In the genomic region with DNA sequence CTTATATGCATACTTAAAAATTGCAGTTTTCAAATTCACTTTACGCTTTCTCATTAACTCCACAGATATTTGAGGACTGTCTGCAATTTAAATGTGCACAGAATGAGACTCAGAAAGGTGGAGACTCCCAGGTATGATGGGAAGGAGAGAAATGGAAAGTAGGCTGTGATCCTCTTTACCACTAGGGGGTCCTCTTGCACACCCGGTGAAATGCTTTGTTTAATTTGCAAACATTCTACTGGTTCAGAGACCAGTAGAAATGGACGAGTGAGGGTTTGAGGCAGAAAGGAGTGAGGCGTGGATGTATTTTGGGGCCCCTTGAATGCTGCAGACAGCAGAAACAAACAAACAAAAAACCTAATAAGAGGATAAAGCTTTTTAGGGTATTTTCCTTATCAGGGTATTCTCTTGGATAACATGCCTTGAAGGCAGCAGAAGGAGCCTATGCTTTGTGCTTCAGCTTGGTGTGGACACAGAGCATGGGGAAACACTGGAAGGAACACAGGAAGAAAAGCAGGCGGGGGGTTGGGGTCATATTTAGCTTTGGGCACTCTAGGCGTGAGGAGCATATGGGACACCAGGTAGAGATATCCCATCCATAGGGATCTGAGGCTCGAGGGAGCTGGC, we compare ENCODE assay signal across 9 cellular contexts.
DNase-seq lines count a peak whose midpoint lies in the region; ATAC-seq and TF ChIP-seq lines count a peak whose summit lies in the region.
"Had no signal": no experiment of that assay in that cellular context is flagged by ENCODE, and none has a peak within 500 bp of the region (broad histone marks: within the 10 kb centered on the region; RNA-seq: fewer than 3 reads in every experiment).

No MANE protein-coding gene starts in this region.

- intact Hi-C loops in activated T-helper 2 cell treated with anti-CD3 and anti-CD28 coated beads, Interferon-gamma antibody, Interleukin-2, Interleukin-4, amounts not matched to agents 10 μg/mL and 5 μg/mL and 100 μg/mL, durations not matched to agents 14 hours and 24 hours and 36 hours (cut with micrococcal nuclease): loop anchor here (1.0 kb wide), 1 partner anchor 145 kb away; no protein-coding TSS in a partner anchor

- H3K27ac Mint-ChIP-seq in activated T-helper 2 cell treated with anti-CD3 and anti-CD28 coated beads, Interferon-gamma antibody, Interleukin-2, Interleukin-4, amounts not matched to agents 10 μg/mL and 5 μg/mL and 100 μg/mL, durations not matched to agents 14 hours and 24 hours and 36 hours: peak overlapping the region; percentile 6
- H3K27ac Mint-ChIP-seq: stimulated activated naive CD8-positive, alpha-beta T cell treated with anti-CD3 and anti-CD28 coated beads, Interleukin-15, Interleukin-2, amounts not matched to agents 100 ng/mL and 50 ng/mL, for 24 hours had no signal

- H3K9me3 Mint-ChIP-seq in activated T-helper 2 cell treated with anti-CD3 and anti-CD28 coated beads, Interferon-gamma antibody, Interleukin-2, Interleukin-4, amounts not matched to agents 10 μg/mL and 5 μg/mL and 100 μg/mL, durations not matched to agents 14 hours and 24 hours and 36 hours: no peaks in the 10 kb centered on the region
- H3K9me3 Mint-ChIP-seq: stimulated activated naive CD8-positive, alpha-beta T cell treated with anti-CD3 and anti-CD28 coated beads, Interleukin-15, Interleukin-2, amounts not matched to agents 100 ng/mL and 50 ng/mL, for 24 hours had no signal

- no peak overlapping the region for H3K4me3 Mint-ChIP-seq in activated T-helper 2 cell treated with anti-CD3 and anti-CD28 coated beads, Interferon-gamma antibody, Interleukin-2, Interleukin-4, amounts not matched to agents 10 μg/mL and 5 μg/mL and 100 μg/mL, durations not matched to agents 14 hours and 24 hours and 36 hours (ENCODE audit: low read depth)
- H3K4me3 Mint-ChIP-seq: stimulated activated naive CD8-positive, alpha-beta T cell treated with anti-CD3 and anti-CD28 coated beads, Interleukin-15, Interleukin-2, amounts not matched to agents 100 ng/mL and 50 ng/mL, for 24 hours had no signal

- H3K36me3 Mint-ChIP-seq in activated T-helper 2 cell treated with anti-CD3 and anti-CD28 coated beads, Interferon-gamma antibody, Interleukin-2, Interleukin-4, amounts not matched to agents 10 μg/mL and 5 μg/mL and 100 μg/mL, durations not matched to agents 14 hours and 24 hours and 36 hours (ENCODE audit: low read depth): no peaks in the 10 kb centered on the region

- peak; percentile 68 for ATAC-seq in GM19397 (IDR thresholded peaks at IDR 0.05; ENCODE audit: unreplicated experiment)
- no peak for ATAC-seq in HG02852 (IDR thresholded peaks at IDR 0.05; ENCODE audit: unreplicated experiment)

- DNase-seq in GM10266 (ENCODE audit: extremely low spot score) (peak; percentile 58), HT1080 (ENCODE audit: low read depth) (peak; percentile 16), pons (ENCODE audit: low spot score) (peak; percentile 17), NCI-H2227 treated with DMSO at 0.1 percent for 48 hours (lab: John Stamatoyannopoulos, UW) (no peak), anterior cingulate cortex (lab: John Stamatoyannopoulos, UW) (no peak)
- DNase-seq in activated T-helper 2 cell treated with anti-CD3 and anti-CD28 coated beads, Interferon-gamma antibody, Interleukin-2, Interleukin-4, amounts not matched to agents 10 μg/mL and 5 μg/mL and 100 μg/mL, durations not matched to agents 14 hours and 24 hours and 36 hours (ENCODE audit: low spot score): peak; percentile 8

- peaks cover 10% of the 10 kb centered on the region for H3K4me1 Mint-ChIP-seq in activated T-helper 2 cell treated with anti-CD3 and anti-CD28 coated beads, Interferon-gamma antibody, Interleukin-2, Interleukin-4, amounts not matched to agents 10 μg/mL and 5 μg/mL and 100 μg/mL, durations not matched to agents 14 hours and 24 hours and 36 hours (ENCODE audit: low read depth)

- H3K27me3 Mint-ChIP-seq in activated T-helper 2 cell treated with anti-CD3 and anti-CD28 coated beads, Interferon-gamma antibody, Interleukin-2, Interleukin-4, amounts not matched to agents 10 μg/mL and 5 μg/mL and 100 μg/mL, durations not matched to agents 14 hours and 24 hours and 36 hours (ENCODE audit: low read depth): no peaks in the 10 kb centered on the region

- TF ChIP-seq CTCF in GM10266 (IDR thresholded peaks at IDR 0.05; ENCODE audit: control insufficient read depth, insufficient read depth, low read depth, missing control alignments): peak; percentile 77

Comparison
In these comparisons a context has a peak if more than half of its experiments do, and no peak if none do; other contexts are left out.
1. DNase-seq: peak in GM10266 (single experiment), HT1080 (single experiment), activated T-helper 2 cell treated with anti-CD3 and anti-CD28 coated beads, Interferon-gamma antibody, Interleukin-2, Interleukin-4, amounts not matched to agents 10 μg/mL and 5 μg/mL and 100 μg/mL, durations not matched to agents 14 hours and 24 hours and 36 hours (single experiment) and pons (single experiment); none in NCI-H2227 treated with DMSO at 0.1 percent for 48 hours (single experiment) and anterior cingulate cortex (0 of 58).